19 cellular contexts compared by ENCODE assay signal in the genomic region with DNA sequence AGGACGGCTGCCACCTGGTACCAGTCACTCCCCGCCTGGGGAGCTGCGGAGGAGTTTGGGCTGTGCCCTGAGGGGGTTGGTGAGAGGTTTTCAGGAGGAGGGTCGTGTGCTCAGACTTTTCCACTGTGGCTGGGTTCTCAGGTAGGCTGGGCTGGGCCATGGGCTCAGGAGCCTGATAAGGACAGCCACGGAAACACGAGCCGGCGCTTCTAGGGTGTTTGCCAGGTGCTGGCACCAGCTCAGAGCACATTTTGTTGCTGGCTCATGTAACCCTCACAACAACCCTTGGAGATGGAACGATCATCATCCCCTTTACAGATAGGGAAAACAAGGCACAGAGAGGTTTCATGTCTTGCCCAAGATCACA. TPM values are rescaled to one million over a fixed set of nuclear protein-coding genes. Genes with fewer than 3 reads are reported as not detected.
"Had no signal": no experiment of that assay in that cellular context is flagged by ENCODE, and none has a peak within 500 bp of the region (broad histone marks: within the 10 kb centered on the region; RNA-seq: fewer than 3 reads in every experiment).

No MANE protein-coding gene starts in this region.

- ATAC-seq: activated CD4-positive, alpha-beta T cell treated with anti-CD3 and anti-CD28 coated beads for 36 hours; activated CD8-positive, alpha-beta memory T cell treated with anti-CD3 and anti-CD28 coated beads, Interleukin-2, amount 10 ng/mL, durations not matched to agents 7 days and 5 days; body of pancreas; stimulated activated naive CD8-positive, alpha-beta T cell treated with anti-CD3 and anti-CD28 coated beads, Interleukin-15, amount 100 ng/mL, for 72 hours; WTC11 had no signal

- H3K4me1 ChIP-seq: body of pancreas, uterus had no signal

- H3K27ac ChIP-seq: body of pancreas, dorsolateral prefrontal cortex, suprapubic skin, uterus had no signal

- DNase-seq: activated CD4-positive, alpha-beta memory T cell treated with anti-CD3 and anti-CD28 coated beads, Interleukin-2, amount 10 ng/mL, durations not matched to agents 7 days and 5 days; activated CD4-positive, alpha-beta T cell treated with anti-CD3 and anti-CD28 coated beads for 36 hours; activated CD8-positive, alpha-beta memory T cell treated with anti-CD3 and anti-CD28 coated beads, Interleukin-2, amount 10 ng/mL, durations not matched to agents 7 days and 5 days; activated naive CD4-positive, alpha-beta T cell; activated naive CD8-positive, alpha-beta T cell treated with anti-CD3 and anti-CD28 coated beads, Interleukin-2, amount 10 ng/mL, durations not matched to agents 7 days and 5 days; amygdala; body of pancreas; caudate nucleus; mammary epithelial cell; midbrain; occipital lobe; stimulated activated CD4-positive, alpha-beta T cell treated with anti-CD3 and anti-CD28 coated beads, Interleukin-2, amount 100 ng/mL, for 24 hours; stimulated activated naive CD8-positive, alpha-beta T cell treated with anti-CD3 and anti-CD28 coated beads, Interleukin-15, amount 100 ng/mL, for 72 hours; transverse colon; uterus had no signal

- H3K36me3 ChIP-seq: suprapubic skin, transverse colon, uterus had no signal

- H3K4me3 ChIP-seq: body of pancreas, dorsolateral prefrontal cortex, suprapubic skin, transverse colon, uterus had no signal

- H3K9me3 ChIP-seq: body of pancreas, suprapubic skin, transverse colon, uterus had no signal

- H3K27me3 ChIP-seq: body of pancreas, uterus had no signal

RNA-seq across cellular contexts. Expression of gene HMCN2, which starts 46.2 kb away (rescaled TPM):
- total RNA-seq: activated CD4-positive, alpha-beta memory T cell treated with anti-CD3 and anti-CD28 coated beads, Interleukin-2, amount 10 ng/mL, durations not matched to agents 7 days and 5 days; activated CD8-positive, alpha-beta memory T cell treated with anti-CD3 and anti-CD28 coated beads, Interleukin-2, amount 10 ng/mL, durations not matched to agents 7 days and 5 days; activated naive CD8-positive, alpha-beta T cell treated with anti-CD3 and anti-CD28 coated beads, Interleukin-2, amount 10 ng/mL, durations not matched to agents 7 days and 5 days; fibroblast of villous mesenchyme; occipital lobe had no signal
